In the genomic region with DNA sequence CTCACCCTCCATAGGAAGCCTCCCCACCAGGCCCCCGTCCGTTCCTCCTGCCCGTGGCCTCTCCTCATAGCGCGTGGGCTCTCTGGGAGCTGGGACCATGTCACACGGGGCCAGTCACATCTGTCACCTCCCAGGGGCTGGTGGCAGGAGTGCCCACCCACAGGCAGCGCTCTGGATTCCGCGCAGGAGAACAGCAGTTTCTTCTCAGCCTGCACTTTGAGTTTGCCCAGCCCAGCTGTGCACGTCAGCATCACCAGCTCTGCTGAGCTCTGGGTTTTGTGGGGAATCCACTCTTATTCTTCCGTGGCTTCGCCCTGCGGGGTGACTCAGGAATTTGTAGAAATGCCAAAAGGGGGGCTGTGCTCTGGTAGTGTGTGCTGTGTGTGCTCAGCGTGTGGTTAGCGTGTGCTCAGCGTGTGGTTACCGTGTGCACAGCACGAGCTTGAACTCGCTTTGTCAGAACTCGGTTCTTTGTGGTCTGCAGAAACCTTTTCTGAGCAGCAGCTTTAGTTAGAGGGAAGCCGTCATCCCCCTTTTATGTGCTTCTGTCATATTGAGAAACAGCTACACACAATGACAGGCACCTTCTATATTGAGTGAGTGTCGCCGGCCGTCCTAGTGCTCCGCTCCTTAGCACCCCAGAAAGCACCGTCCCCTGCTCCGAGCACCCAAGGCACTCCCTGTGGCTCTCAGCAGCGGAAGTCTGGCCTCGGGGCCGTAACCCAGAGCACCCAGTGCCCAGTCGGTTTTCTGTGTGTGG, we compare ENCODE assay signal across 11 cellular contexts. TPM values are rescaled to one million over a fixed set of nuclear protein-coding genes. Genes with fewer than 3 reads are reported as not detected.
DNase-seq lines count a peak whose midpoint lies in the region; ATAC-seq, FAIRE-seq and TF ChIP-seq lines count a peak whose summit lies in the region.
"Had no signal": no experiment of that assay in that cellular context is flagged by ENCODE, and none has a peak within 500 bp of the region (broad histone marks: within the 10 kb centered on the region; RNA-seq: fewer than 3 reads in every experiment).

No MANE protein-coding gene starts in this region.

- peaks cover 13% of the 10 kb centered on the region for H3K36me3 Mint-ChIP-seq in GM23338 (ENCODE audit: low read depth)

- no peak overlapping the region for H2AFZ ChIP-seq in GM23338

- H3K27me3 Mint-ChIP-seq in GM23338 (ENCODE audit: insufficient read depth, low read depth, poor library complexity): peaks cover 36% of the 10 kb centered on the region

- FAIRE-seq in small intestine (lab: Jason Lieb, UNC): no peak

- H3K4me3 ChIP-seq in small intestine (ENCODE audit: low read depth in 1 of 2, low read length in 2 of 2) (no peak overlapping the region), thymus (ENCODE audit: low read length) (peak overlapping the region; percentile 29), GM23338 (no peak overlapping the region)
- H3K4me3 ChIP-seq: gastrocnemius medialis, tibial nerve had no signal

- no peaks in the 10 kb centered on the region for H3F3A ChIP-seq in GM23338 (replicated peaks; ENCODE audit: low read depth)

- H4K20me1 ChIP-seq in GM23338 (replicated peaks; ENCODE audit: insufficient read depth): no peaks in the 10 kb centered on the region; the same call in 1 of the 2 replicates

- 71 to 78% (median 75%) methylated on average over 31 of the region's 31 CpGs for WGBS in small intestine, 3 donors
- 36% methylated on average over 31 of the region's 31 CpGs for WGBS in thymus

- H3K4me1 ChIP-seq in small intestine (ENCODE audit: control insufficient read depth in 2 of 2, insufficient read depth in 1 of 2, low read depth in 1 of 2, low read length in 1 of 2): peaks cover 12 to 21% of the 10 kb centered on the region in 2 donors
- peaks cover 78% of the 10 kb centered on the region for H3K4me1 ChIP-seq in thymus (ENCODE audit: control insufficient read depth, insufficient read depth, low read length)
- H3K4me1 ChIP-seq in GM23338 (ENCODE audit: insufficient read depth): peaks cover 7% of the 10 kb centered on the region; the same call in 1 of the 2 replicates

- H3K27me3 ChIP-seq in small intestine (ENCODE audit: control insufficient read depth in 2 of 2, insufficient read depth in 2 of 2, low read length in 2 of 2) (no peaks in the 10 kb centered on the region), thymus (ENCODE audit: control insufficient read depth, insufficient read depth) (no peaks in the 10 kb centered on the region), GM23338 (ENCODE audit: insufficient read depth) (peaks cover 5% of the 10 kb centered on the region; the same call in 1 of the 2 replicates)
- H3K27me3 ChIP-seq: gastrocnemius medialis, tibial nerve had no signal

- no peak for TF ChIP-seq CTCF in GM23338 (conservative IDR thresholded peaks at IDR 0.05; ENCODE audit: low read depth in 2 of 2)

- no peak overlapping the region for H3K4me2 ChIP-seq in GM23338

- peaks cover 59% of the 10 kb centered on the region for H3K79me2 ChIP-seq in GM23338 (replicated peaks; ENCODE audit: insufficient read depth)

- no peak overlapping the region; the same call in 2 of the 3 replicates for H3K4me3 Mint-ChIP-seq in GM23338

- H3K36me3 ChIP-seq in small intestine (ENCODE audit: control insufficient read depth in 2 of 2, insufficient read depth in 2 of 2, low read length in 2 of 2) (peaks cover 0 to 4% of the 10 kb centered on the region in 2 donors), thymus (ENCODE audit: control insufficient read depth, insufficient read depth) (peaks cover 30% of the 10 kb centered on the region), GM23338 (ENCODE audit: insufficient read depth) (no peaks in the 10 kb centered on the region)

- H3K4me1 Mint-ChIP-seq in GM23338: peaks cover 42% of the 10 kb centered on the region

- H3K9me3 ChIP-seq in small intestine (ENCODE audit: control insufficient read depth, low read depth) (no peaks in the 10 kb centered on the region), thymus (ENCODE audit: control insufficient read depth) (no peaks in the 10 kb centered on the region)
- H3K9me3 ChIP-seq: gastrocnemius medialis, tibial nerve had no signal

- peaks cover 3% of the 10 kb centered on the region; the same call in 2 of the 3 replicates for H3K9me3 Mint-ChIP-seq in GM23338

- H3K27ac Mint-ChIP-seq in GM23338: no peak overlapping the region

- DNase-seq in activated gamma-delta T cell treated with Interleukin-2 at 50 U/mL for 16 hours (peak; percentile 82), activated gamma-delta T cell (lab: John Stamatoyannopoulos, UW) (no peak), small intestine (peak; percentile 46), GM23338 (ENCODE audit: low spot score) (no peak), NCI-H146 (lab: John Stamatoyannopoulos, UW) (no peak)
- DNase-seq in activated T-helper 9 cell treated with anti-CD3 and anti-CD28 coated beads, Interleukin-2, amount 50 U/mL, for 16 hours (ENCODE audit: low read depth): peak; percentile 72
- DNase-seq: gastrocnemius medialis had no signal

- H3K27ac ChIP-seq in small intestine (ENCODE audit: low read depth in 1 of 2, low read length in 1 of 2) (peak overlapping the region; percentile 77 to 81), thymus (ENCODE audit: low read depth) (peak overlapping the region; percentile 93), GM23338 (ENCODE audit: low read depth) (no peak overlapping the region)
- H3K27ac ChIP-seq: 22Rv1, gastrocnemius medialis had no signal

- H3K9me2 ChIP-seq in GM23338 (ENCODE audit: insufficient read depth): no peaks in the 10 kb centered on the region

- ATAC-seq in GM23338 (no peak), GM18498 (IDR thresholded peaks at IDR 0.05; ENCODE audit: unreplicated experiment) (no peak)
- ATAC-seq: gastrocnemius medialis had no signal

TF ChIP-seq in GM23338, 12 proteins besides CTCF, POLR2A, EP300 and RAD21 (continues in another document):
- TF ChIP-seq POLR2AphosphoS5 (IDR thresholded peaks at IDR 0.05; ENCODE audit: low read depth) (no peak), ZNF331 (CRISPR knock-in tag; IDR thresholded peaks at IDR 0.05; ENCODE audit: low read depth) (no peak)
- TF ChIP-seq, protein P1, sequence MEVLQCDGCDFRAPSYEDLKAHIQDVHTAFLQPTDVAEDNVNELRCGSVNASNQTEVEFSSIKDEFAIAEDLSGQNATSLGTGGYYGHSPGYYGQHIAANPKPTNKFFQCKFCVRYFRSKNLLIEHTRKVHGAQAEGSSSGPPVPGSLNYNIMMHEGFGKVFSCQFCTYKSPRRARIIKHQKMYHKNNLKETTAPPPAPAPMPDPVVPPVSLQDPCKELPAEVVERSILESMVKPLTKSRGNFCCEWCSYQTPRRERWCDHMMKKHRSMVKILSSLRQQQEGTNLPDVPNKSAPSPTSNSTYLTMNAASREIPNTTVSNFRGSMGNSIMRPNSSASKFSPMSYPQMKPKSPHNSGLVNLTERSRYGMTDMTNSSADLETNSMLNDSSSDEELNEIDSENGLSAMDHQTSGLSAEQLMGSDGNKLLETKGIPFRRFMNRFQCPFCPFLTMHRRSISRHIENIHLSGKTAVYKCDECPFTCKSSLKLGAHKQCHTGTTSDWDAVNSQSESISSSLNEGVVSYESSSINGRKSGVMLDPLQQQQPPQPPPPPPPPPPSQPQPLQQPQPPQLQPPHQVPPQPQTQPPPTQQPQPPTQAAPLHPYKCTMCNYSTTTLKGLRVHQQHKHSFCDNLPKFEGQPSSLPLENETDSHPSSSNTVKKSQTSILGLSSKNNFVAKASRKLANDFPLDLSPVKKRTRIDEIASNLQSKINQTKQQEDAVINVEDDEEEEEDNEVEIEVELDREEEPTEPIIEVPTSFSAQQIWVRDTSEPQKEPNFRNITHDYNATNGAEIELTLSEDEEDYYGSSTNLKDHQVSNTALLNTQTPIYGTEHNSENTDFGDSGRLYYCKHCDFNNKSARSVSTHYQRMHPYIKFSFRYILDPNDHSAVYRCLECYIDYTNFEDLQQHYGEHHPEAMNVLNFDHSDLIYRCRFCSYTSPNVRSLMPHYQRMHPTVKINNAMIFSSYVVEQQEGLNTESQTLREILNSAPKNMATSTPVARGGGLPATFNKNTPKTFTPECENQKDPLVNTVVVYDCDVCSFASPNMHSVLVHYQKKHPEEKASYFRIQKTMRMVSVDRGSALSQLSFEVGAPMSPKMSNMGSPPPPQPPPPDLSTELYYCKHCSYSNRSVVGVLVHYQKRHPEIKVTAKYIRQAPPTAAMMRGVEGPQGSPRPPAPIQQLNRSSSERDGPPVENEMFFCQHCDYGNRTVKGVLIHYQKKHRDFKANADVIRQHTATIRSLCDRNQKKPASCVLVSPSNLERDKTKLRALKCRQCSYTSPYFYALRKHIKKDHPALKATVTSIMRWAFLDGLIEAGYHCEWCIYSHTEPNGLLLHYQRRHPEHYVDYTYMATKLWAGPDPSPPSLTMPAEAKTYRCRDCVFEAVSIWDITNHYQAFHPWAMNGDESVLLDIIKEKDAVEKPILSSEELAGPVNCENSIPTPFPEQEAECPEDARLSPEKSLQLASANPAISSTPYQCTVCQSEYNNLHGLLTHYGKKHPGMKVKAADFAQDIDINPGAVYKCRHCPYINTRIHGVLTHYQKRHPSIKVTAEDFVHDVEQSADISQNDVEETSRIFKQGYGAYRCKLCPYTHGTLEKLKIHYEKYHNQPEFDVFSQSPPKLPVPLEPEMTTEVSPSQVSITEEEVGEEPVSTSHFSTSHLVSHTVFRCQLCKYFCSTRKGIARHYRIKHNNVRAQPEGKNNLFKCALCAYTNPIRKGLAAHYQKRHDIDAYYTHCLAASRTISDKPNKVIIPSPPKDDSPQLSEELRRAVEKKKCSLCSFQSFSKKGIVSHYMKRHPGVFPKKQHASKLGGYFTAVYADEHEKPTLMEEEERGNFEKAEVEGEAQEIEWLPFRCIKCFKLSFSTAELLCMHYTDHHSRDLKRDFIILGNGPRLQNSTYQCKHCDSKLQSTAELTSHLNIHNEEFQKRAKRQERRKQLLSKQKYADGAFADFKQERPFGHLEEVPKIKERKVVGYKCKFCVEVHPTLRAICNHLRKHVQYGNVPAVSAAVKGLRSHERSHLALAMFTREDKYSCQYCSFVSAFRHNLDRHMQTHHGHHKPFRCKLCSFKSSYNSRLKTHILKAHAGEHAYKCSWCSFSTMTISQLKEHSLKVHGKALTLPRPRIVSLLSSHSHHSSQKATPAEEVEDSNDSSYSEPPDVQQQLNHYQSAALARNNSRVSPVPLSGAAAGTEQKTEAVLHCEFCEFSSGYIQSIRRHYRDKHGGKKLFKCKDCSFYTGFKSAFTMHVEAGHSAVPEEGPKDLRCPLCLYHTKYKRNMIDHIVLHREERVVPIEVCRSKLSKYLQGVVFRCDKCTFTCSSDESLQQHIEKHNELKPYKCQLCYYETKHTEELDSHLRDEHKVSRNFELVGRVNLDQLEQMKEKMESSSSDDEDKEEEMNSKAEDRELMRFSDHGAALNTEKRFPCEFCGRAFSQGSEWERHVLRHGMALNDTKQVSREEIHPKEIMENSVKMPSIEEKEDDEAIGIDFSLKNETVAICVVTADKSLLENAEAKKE (CRISPR knock-in tag; IDR thresholded peaks at IDR 0.05): no peak

RNA-seq across cellular contexts. Expression of a gene that starts 3.3 kb away (rescaled TPM):
- polyA plus RNA-seq in small intestine (10 to 100 TPM; 49.2 to 93.7 (median 68.1) TPM), thymus (47.2 TPM), GM23338 (2016; fragmentation: Nextera tagmentation; extraction: Ambion mirVana) (11.3 and 12.8 TPM in 2 replicates)
- total RNA-seq in GM23338 (2014; rRNA removed; shearing (Covaris generic)): 22.8 and 23.1 TPM in 2 replicates

Comparison
In these comparisons a context has a peak if more than half of its experiments do, and no peak if none do; other contexts are left out.
1. DNase-seq: peak in activated gamma-delta T cell treated with Interleukin-2 at 50 U/mL for 16 hours (single experiment), activated T-helper 9 cell treated with anti-CD3 and anti-CD28 coated beads, Interleukin-2, amount 50 U/mL, for 16 hours (single experiment) and small intestine (single experiment); none in activated gamma-delta T cell (single experiment), GM23338 (single experiment) and NCI-H146 (single experiment).